Comparison of ENCODE assay signal across 26 cellular contexts in the genomic region with DNA sequence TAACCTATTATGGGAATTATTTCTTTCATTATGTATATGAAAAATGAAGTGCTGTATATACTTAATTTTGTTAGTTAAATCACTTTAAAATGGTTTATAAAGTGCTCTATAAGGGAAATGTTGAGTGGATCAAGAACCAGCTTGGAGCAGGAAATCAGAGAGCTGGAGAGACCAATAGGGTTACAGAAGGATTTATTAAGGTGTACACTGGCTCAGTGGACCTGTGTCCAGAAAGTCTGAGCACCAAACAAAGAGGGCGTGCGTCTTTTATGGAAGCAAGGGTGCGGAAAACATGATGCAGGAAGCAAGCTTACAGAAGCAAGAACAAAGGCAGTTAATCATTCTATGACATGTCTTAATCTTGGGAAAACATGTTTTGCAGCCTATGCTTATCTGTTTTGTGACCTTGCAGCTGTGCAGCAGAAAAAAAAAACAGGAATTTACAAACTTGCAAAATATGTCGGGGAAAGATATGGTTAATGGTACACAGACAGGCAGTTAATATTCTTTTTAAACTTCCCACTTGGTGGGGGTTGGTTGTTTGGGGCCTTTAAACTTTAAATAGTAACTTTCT.
"Had no signal": no experiment of that assay in that cellular context is flagged by ENCODE, and none has a peak within 500 bp of the region (broad histone marks: within the 10 kb centered on the region; RNA-seq: fewer than 3 reads in every experiment).

No MANE protein-coding gene starts in this region.

- H3K27me3 ChIP-seq: body of pancreas had no signal

- H3K36me3 ChIP-seq: WERI-Rb-1 had no signal

- DNase-seq: activated B cell treated with CpG ODN at 0.5 μM for 24 hours; activated CD4-positive, alpha-beta T cell treated with anti-CD3 and anti-CD28 coated beads for 48 hours; activated CD4-positive, alpha-beta T cell treated with anti-CD3 and anti-CD28 coated beads, Interleukin-2, amount 50 U/mL, for 1 hour; activated CD4-positive, alpha-beta T cell treated with anti-CD3 and anti-CD28 coated beads, Interleukin-2, amount 50 U/mL, for 48 hours; activated CD8-positive, alpha-beta memory T cell treated with anti-CD3 and anti-CD28 coated beads for 24 hours; activated CD8-positive, alpha-beta T cell treated with anti-CD3 and anti-CD28 coated beads for 36 hours; activated effector memory CD4-positive, alpha-beta T cell treated with Interleukin-2 at 50 U/mL for 16 hours; activated gamma-delta T cell treated with Interleukin-2 at 50 U/mL for 16 hours; activated naive CD4-positive, alpha-beta T cell treated with anti-CD3 and anti-CD28 coated beads, Interleukin-2, amount 50 U/mL, for 16 hours; activated naive CD4-positive, alpha-beta T cell treated with Interleukin-2 at 50 U/mL for 16 hours; activated T-cell treated with anti-CD3 and anti-CD28 coated beads, Interleukin-2, amount 50 U/mL, for 4 hours; amygdala; aorta; body of pancreas; caudate nucleus; cortex of kidney; dermis blood vessel endothelial cell; effector CD4-positive, alpha-beta T cell; effector memory CD8-positive, alpha-beta T cell; foreskin fibroblast; head of caudate nucleus; T-helper 17 cell; T1000; WERI-Rb-1 had no signal

- ATAC-seq: activated CD4-positive, CD25-positive, alpha-beta regulatory T cell treated with anti-CD3 and anti-CD28 coated beads, Interleukin-2, amount 50 U/mL, for 24 hours; activated CD8-positive, alpha-beta T cell treated with anti-CD3 and anti-CD28 coated beads for 36 hours; activated T-cell treated with anti-CD3 and anti-CD28 coated beads, Interleukin-2, amount 50 U/mL, for 4 hours; activated T-helper 17 cell treated with anti-CD3 and anti-CD28 coated beads, Interleukin-2, amount 50 U/mL, for 72 hours; body of pancreas; effector memory CD8-positive, alpha-beta T cell; T-helper 17 cell had no signal

- H3K4me3 ChIP-seq: body of pancreas had no signal

- H3K27ac ChIP-seq: body of pancreas, WERI-Rb-1 had no signal

- H3K4me1 ChIP-seq: body of pancreas had no signal
